ENCODE assay signal across 1 cellular context in genomic region chrX:49042581-49043219, GRCh38.
TF ChIP-seq lines count a peak whose summit lies in the region.

No MANE protein-coding gene starts in this region.

TF ChIP-seq in K562, 482 proteins besides CTCF, POLR2A, EP300 and RAD21 (continued from another document and continues in another):
- TF ChIP-seq BCLAF1 (IDR thresholded peaks at IDR 0.05; ENCODE audit: borderline replicate concordance in 1 of 2, control insufficient read depth in 1 of 2, low read depth in 2 of 2, low read length in 1 of 2), result no peak
- TF ChIP-seq PKNOX1 (IDR thresholded peaks at IDR 0.05), result no peak
- no peak for TF ChIP-seq MCM7 (IDR thresholded peaks at IDR 0.05)
- no peak for TF ChIP-seq ZNF518B (CRISPR knock-in tag; IDR thresholded peaks at IDR 0.05)
- no peak for TF ChIP-seq LCOR (CRISPR knock-in tag; IDR thresholded peaks at IDR 0.05)
- TF ChIP-seq COPS2 (conservative IDR thresholded peaks at IDR 0.05), result no peak
- no peak for TF ChIP-seq STAT6 (CRISPR knock-in tag; IDR thresholded peaks at IDR 0.05)
- TF ChIP-seq ZNF311 (CRISPR knock-in tag; IDR thresholded peaks at IDR 0.05), result no peak
- no peak for TF ChIP-seq IRF9 (tag; IDR thresholded peaks at IDR 0.05)
- TF ChIP-seq THAP12 (CRISPR knock-in tag; IDR thresholded peaks at IDR 0.05), result no peak
- TF ChIP-seq CHD7 (IDR thresholded peaks at IDR 0.05; ENCODE audit: low read depth, low read length), result no peak
- TF ChIP-seq U2AF1 (optimal IDR thresholded peaks at IDR 0.05; ENCODE audit: low read depth, low read length), result no peak
- no peak for TF ChIP-seq STAT5B (CRISPR knock-in tag; IDR thresholded peaks at IDR 0.05)
- TF ChIP-seq SMAD2 (IDR thresholded peaks at IDR 0.05; ENCODE audit: low read depth, low read length), result no peak
- peak; percentile 36 for TF ChIP-seq FIP1L1 (IDR thresholded peaks at IDR 0.05; ENCODE audit: low read depth, low read length, poor library complexity, severe bottlenecking)
- no peak for TF ChIP-seq SNAPC5 (CRISPR knock-in tag; IDR thresholded peaks at IDR 0.05)
- TF ChIP-seq CEBPZ (IDR thresholded peaks at IDR 0.05; ENCODE audit: borderline replicate concordance, low read depth, low read length), result no peak
